18 cellular contexts compared by ENCODE assay signal in genomic region chr18:23986610-23987359, GRCh38. TPM values are rescaled to one million over a fixed set of nuclear protein-coding genes. Genes with fewer than 3 reads are reported as not detected.
DNase-seq lines count a peak whose midpoint lies in the region; ATAC-seq and TF ChIP-seq lines count a peak whose summit lies in the region.
"Had no signal": no experiment of that assay in that cellular context is flagged by ENCODE, and none has a peak within 500 bp of the region (broad histone marks: within the 10 kb centered on the region; RNA-seq: fewer than 3 reads in every experiment).

No MANE protein-coding gene starts in this region.

- H3K27ac ChIP-seq in endodermal cell (ENCODE audit: low read depth, low read length): no peak overlapping the region
- H3K27ac ChIP-seq in tibial nerve: no peak overlapping the region
- no peak overlapping the region for H3K27ac ChIP-seq in CD8-positive, alpha-beta T cell (ENCODE audit: low read depth, low read length)
- H3K27ac ChIP-seq: gastroesophageal sphincter, prostate gland had no signal

- H3K27me3 ChIP-seq in endodermal cell (ENCODE audit: control insufficient read depth, insufficient read depth, low read length, poor library complexity, severe bottlenecking) (no peaks in the 10 kb centered on the region), tibial nerve (no peaks in the 10 kb centered on the region)
- no peaks in the 10 kb centered on the region for H3K27me3 ChIP-seq in CD8-positive, alpha-beta T cell (ENCODE audit: insufficient read depth, low read length)
- H3K27me3 ChIP-seq: gastroesophageal sphincter had no signal

- no peak overlapping the region for H3K27ac Mint-ChIP-seq in endodermal cell
- no peak overlapping the region for H3K27ac Mint-ChIP-seq in CD8-positive, alpha-beta T cell

- TF ChIP-seq POLR2A in tibial nerve (IDR thresholded peaks at IDR 0.05): no peak

- H3K4me1 ChIP-seq in endodermal cell (ENCODE audit: control insufficient read depth, insufficient read depth, low read length): peaks cover 6% of the 10 kb centered on the region
- peaks cover 0 to 12% (median 4%) of the 10 kb centered on the region in 4 donors for H3K4me1 ChIP-seq in tibial nerve
- H3K4me1 ChIP-seq in CD8-positive, alpha-beta T cell (ENCODE audit: insufficient read depth, low read length): no peaks in the 10 kb centered on the region
- H3K4me1 ChIP-seq: prostate gland had no signal

- no peaks in the 10 kb centered on the region for H3K36me3 ChIP-seq in endodermal cell (ENCODE audit: control insufficient read depth, insufficient read depth, low read length)
- no peaks in the 10 kb centered on the region for H3K36me3 ChIP-seq in tibial nerve
- no peaks in the 10 kb centered on the region for H3K36me3 ChIP-seq in CD8-positive, alpha-beta T cell (ENCODE audit: insufficient read depth, low read length)
- H3K36me3 ChIP-seq: gastroesophageal sphincter, prostate gland had no signal

- H3K36me3 Mint-ChIP-seq in endodermal cell (ENCODE audit: low read depth): no peaks in the 10 kb centered on the region
- H3K36me3 Mint-ChIP-seq in CD8-positive, alpha-beta T cell: no peaks in the 10 kb centered on the region

- H3K9ac ChIP-seq in endodermal cell (ENCODE audit: extremely low read depth, low read length, poor library complexity, severe bottlenecking): no peak overlapping the region

- peaks cover 13% of the 10 kb centered on the region for H3K4me1 Mint-ChIP-seq in endodermal cell
- H3K4me1 Mint-ChIP-seq in CD8-positive, alpha-beta T cell (ENCODE audit: low read depth): peaks cover 42% of the 10 kb centered on the region

- intact Hi-C loops in CD8-positive, alpha-beta T cell (cut with DNase I, micrococcal nuclease): loop anchor here in 1 of 2 experiments (10.0 kb wide), 1 partner anchor 1582 kb away; no protein-coding TSS in a partner anchor

- peak; percentile 58 for ATAC-seq in GM18861 (IDR thresholded peaks at IDR 0.05; ENCODE audit: unreplicated experiment)
- peak; percentile 70 for ATAC-seq in HG02623 (IDR thresholded peaks at IDR 0.05; ENCODE audit: unreplicated experiment)
- ATAC-seq in HG03571 (IDR thresholded peaks at IDR 0.05; ENCODE audit: unreplicated experiment): peak; percentile 78
- ATAC-seq in CD8-positive, alpha-beta T cell: no peak
- ATAC-seq: gastroesophageal sphincter had no signal

- no peaks in the 10 kb centered on the region for H3K9me3 ChIP-seq in endodermal cell (ENCODE audit: control insufficient read depth, low read length)
- no peaks in the 10 kb centered on the region for H3K9me3 ChIP-seq in tibial nerve
- no peaks in the 10 kb centered on the region for H3K9me3 ChIP-seq in CD8-positive, alpha-beta T cell (ENCODE audit: low read length)
- H3K9me3 ChIP-seq: gastroesophageal sphincter, prostate gland had no signal

- DNase-seq in EH (ENCODE audit: low read depth): peak; percentile 51
- DNase-seq in endodermal cell: no peak
- no peak for DNase-seq in tibial nerve (ENCODE audit: low spot score in 2 of 2)
- DNase-seq in iPS-NIHi11 (ENCODE audit: low spot score): no peak
- DNase-seq in CD8-positive, alpha-beta T cell: no peak
- DNase-seq: activated CD4-positive, alpha-beta T cell treated with anti-CD3 and anti-CD28 coated beads, Interleukin-2, amount 50 U/mL, for 48 hours; amniotic stem cell; C1 segment of cervical spinal cord; GF-D8; islet precursor cell; Karpas-422; NCI-H2107; stimulated activated CD4-positive, alpha-beta T cell treated with anti-CD3 and anti-CD28 coated beads, Interleukin-2, amount 100 ng/mL, for 24 hours had no signal

- CTCF ChIA-PET in CD8-positive, alpha-beta T cell (lab: Charles Lee): interaction anchor here (1.5 kb wide), 1 partner anchor 12 kb away, joined by 5 read pairs; no protein-coding TSS in a partner anchor

- no peak for TF ChIP-seq CTCF in endodermal cell (conservative IDR thresholded peaks at IDR 0.05)
- no peak for TF ChIP-seq CTCF in tibial nerve (IDR thresholded peaks at IDR 0.05)
- no peak for TF ChIP-seq CTCF in CD8-positive, alpha-beta T cell (IDR thresholded peaks at IDR 0.05)

- H3K9me3 Mint-ChIP-seq in endodermal cell: no peaks in the 10 kb centered on the region
- no peaks in the 10 kb centered on the region for H3K9me3 Mint-ChIP-seq in CD8-positive, alpha-beta T cell

- no peaks in the 10 kb centered on the region for H3K27me3 Mint-ChIP-seq in endodermal cell (ENCODE audit: insufficient read depth)
- H3K27me3 Mint-ChIP-seq in CD8-positive, alpha-beta T cell (ENCODE audit: low read depth): no peaks in the 10 kb centered on the region

- POLR2A ChIA-PET in CD8-positive, alpha-beta T cell (lab: Charles Lee): no interaction called here

- TF ChIP-seq EP300 in tibial nerve (IDR thresholded peaks at IDR 0.05): no peak

- no peak overlapping the region for H3K4me3 Mint-ChIP-seq in endodermal cell
- H3K4me3 Mint-ChIP-seq in CD8-positive, alpha-beta T cell: no peak overlapping the region

- H3K4me3 ChIP-seq in endodermal cell (ENCODE audit: low read length) (no peak overlapping the region), tibial nerve (no peak overlapping the region)
- no peak overlapping the region for H3K4me3 ChIP-seq in CD8-positive, alpha-beta T cell (ENCODE audit: low read depth, low read length)
- H3K4me3 ChIP-seq: gastroesophageal sphincter, prostate gland had no signal

RNA-seq across cellular contexts. Expression of gene TTC39C, which starts 27.8 kb away (rescaled TPM):
- total RNA-seq in endodermal cell (10 to 100 TPM; 14.0 to 19.7 TPM), tibial nerve (10 to 100 TPM; 22.6 to 35.1 (median 29.3) TPM)
- 15.0 TPM for polyA plus RNA-seq in endodermal cell (2013, experiment 1 of 2)
- polyA plus RNA-seq in endodermal cell (2013, experiment 2 of 2): 11.7 TPM
- 10 to 100 TPM; 84.7 to 85.7 TPM for total RNA-seq in CD8-positive, alpha-beta T cell
